Comparison of ENCODE assay signal across 8 cellular contexts in the genomic region with DNA sequence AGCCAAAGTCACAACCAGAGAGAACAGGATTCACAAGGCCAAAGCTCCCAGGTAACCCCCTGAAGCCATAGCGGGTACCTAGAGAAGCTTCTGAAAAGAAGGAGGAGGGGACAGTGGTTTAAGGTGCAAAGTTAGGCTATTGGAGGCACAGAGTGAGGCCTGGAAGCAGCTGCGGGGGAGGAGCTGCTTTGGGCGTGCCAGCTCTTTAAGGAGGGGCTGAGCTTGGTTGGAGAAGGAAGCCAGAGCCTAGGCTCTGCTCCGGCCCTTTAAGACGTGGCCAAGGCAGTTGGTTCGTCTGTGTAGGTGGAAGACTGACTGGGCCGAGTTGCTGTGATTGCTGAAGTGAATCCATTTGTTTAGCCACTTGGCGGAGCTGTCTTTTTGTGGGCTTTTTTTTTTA. TPM values are rescaled to one million over a fixed set of nuclear protein-coding genes. Genes with fewer than 3 reads are reported as not detected.
A peak's percentile ranks its signal among the peaks of the same experiment; 100 is the strongest.
DNase-seq lines count a peak whose midpoint lies in the region; ATAC-seq and TF ChIP-seq lines count a peak whose summit lies in the region.

No MANE protein-coding gene starts in this region.

- no peaks in the 10 kb centered on the region for H3K27me3 ChIP-seq in PC-9 (ENCODE audit: insufficient read depth, low read depth)

- POLR2A ChIA-PET in PC-9 (lab: Charles Lee; ENCODE audit: unreplicated experiment) = interaction anchor here (0.5 to 1.2 kb wide), 8 partner anchors 9 to 1226 kb away, joined by 3 to 22 read pairs (median 4); no protein-coding TSS in a partner anchor

- peak overlapping the region; percentile 89 for H3K4me2 ChIP-seq in PC-9

- peaks cover 52% of the 10 kb centered on the region for H3K27me3 Mint-ChIP-seq in neural crest cell (ENCODE audit: low read depth)

- H3K9me3 Mint-ChIP-seq in neural crest cell = no peaks in the 10 kb centered on the region

- H3K9me2 ChIP-seq in PC-9 (ENCODE audit: insufficient read depth) = no peaks in the 10 kb centered on the region

- CTCF ChIA-PET in PC-9 (lab: Charles Lee) = interaction anchor here (0.6 to 1.7 kb wide), 9 partner anchors 13 to 496 kb away, joined by 3 to 10 read pairs (median 4); no protein-coding TSS in a partner anchor

- H3K4me3 ChIP-seq in PC-9 (peak overlapping the region; percentile 83), fibroblast of mammary gland (ENCODE audit: control insufficient read depth, low read depth, low read length) (peak overlapping the region; percentile 46)

- peaks cover 25% of the 10 kb centered on the region for H3K4me1 ChIP-seq in PC-9 (replicated peaks; ENCODE audit: insufficient read depth)

- H3K27ac ChIP-seq in PC-9 = peak overlapping the region; percentile 43

- no peaks in the 10 kb centered on the region for H3K9me3 ChIP-seq in PC-9 (ENCODE audit: insufficient read depth, low read depth)

- peak; percentile 82 to 90 for DNase-seq in PC-9
- peak; percentile 80 for DNase-seq in fibroblast of mammary gland (ENCODE audit: low read depth)
- no peak for DNase-seq in neural crest cell (ENCODE audit: low read depth, low spot score)
- no peak for DNase-seq in OCI-M2 (lab: John Stamatoyannopoulos, UW; ENCODE audit: unreplicated experiment)
- DNase-seq in effector CD8-positive, alpha-beta T cell (lab: John Stamatoyannopoulos, UW) = no peak

- peaks cover 17% of the 10 kb centered on the region for H3K79me2 ChIP-seq in PC-9 (ENCODE audit: low read depth)

- TF ChIP-seq CTCF in PC-9 (conservative IDR thresholded peaks at IDR 0.05) = no peak; the same call in 1 of the 2 replicates
- no peak for TF ChIP-seq CTCF in fibroblast of mammary gland (conservative IDR thresholded peaks at IDR 0.05; ENCODE audit: control insufficient read depth, insufficient read depth, low read depth, low read length)
- peak; percentile 17 for TF ChIP-seq CTCF in neural crest cell (conservative IDR thresholded peaks at IDR 0.05)

- peaks cover 5% of the 10 kb centered on the region; the same call in 1 of the 2 replicates for H3F3A ChIP-seq in PC-9 (ENCODE audit: insufficient read depth, low read depth)

- ATAC-seq in GM18499 (IDR thresholded peaks at IDR 0.05; ENCODE audit: insufficient read depth, unreplicated experiment) (peak; percentile 69), GM21825 (IDR thresholded peaks at IDR 0.05; ENCODE audit: unreplicated experiment) (peak; percentile 87), HG02840 (IDR thresholded peaks at IDR 0.05; ENCODE audit: low FRiP score, unreplicated experiment) (no peak)

- H3K4me3 Mint-ChIP-seq in neural crest cell = peak overlapping the region; percentile 79

- H3K4me1 Mint-ChIP-seq in neural crest cell = no peaks in the 10 kb centered on the region

- H3K36me3 ChIP-seq in PC-9 (ENCODE audit: low read depth) = no peaks in the 10 kb centered on the region

- no peaks in the 10 kb centered on the region for H4K20me1 ChIP-seq in PC-9 (ENCODE audit: insufficient read depth)

- intact Hi-C loops in PC-9 (cut with micrococcal nuclease; ENCODE audit: unreplicated experiment) = loop anchor here (1.0 to 10.0 kb wide), 9 partner anchors 41 to 516 kb away; a partner anchor contains a TSS

- no peak overlapping the region for H3K27ac Mint-ChIP-seq in neural crest cell (ENCODE audit: unreplicated experiment)

- no TSS peak for BruUV-seq in PC-9 (replicated peaks; lab: Mats Ljungman, UMichigan)

- no peaks in the 10 kb centered on the region for H3K36me3 Mint-ChIP-seq in neural crest cell (ENCODE audit: low read depth)

- H2AFZ ChIP-seq in PC-9 = peak overlapping the region; percentile 95

RNA-seq across cellular contexts. Expression of a gene that starts 1.5 kb away (rescaled TPM):
- total RNA-seq in PC-9 (2021) (92.7 and 93.2 TPM in 2 replicates), neural crest cell (2.2 and 2.6 TPM in 2 replicates)

Comparison
In these comparisons a context has a peak if more than half of its experiments do, and no peak if none do; other contexts are left out.
1. DNase-seq: peak in PC-9 (2 of 2) and fibroblast of mammary gland (single experiment); none in neural crest cell (single experiment), OCI-M2 (single experiment) and effector CD8-positive, alpha-beta T cell (single experiment).
2. RNA of a gene that starts 1.5 kb away (total RNA-seq): 92.7 to 93.2 TPM in PC-9; 2.2 to 2.6 TPM in neural crest cell; every median in the first group is over 10 times any median in the second.